9 cellular contexts compared by ENCODE assay signal in genomic region chr5:111472579-111472978, GRCh38. TPM values are rescaled to one million over a fixed set of nuclear protein-coding genes. Genes with fewer than 3 reads are reported as not detected.
A peak's percentile ranks its signal among the peaks of the same experiment; 100 is the strongest.
DNase-seq lines count a peak whose midpoint lies in the region; ATAC-seq, FAIRE-seq and TF ChIP-seq lines count a peak whose summit lies in the region.
"Had no signal": no experiment of that assay in that cellular context is flagged by ENCODE, and none has a peak within 500 bp of the region (broad histone marks: within the 10 kb centered on the region; RNA-seq: fewer than 3 reads in every experiment).

No MANE protein-coding gene starts in this region.

- H3K27ac ChIP-seq in HEK293 (ENCODE audit: extremely low read depth, low read depth, low read length): no peak overlapping the region
- no peak overlapping the region for H3K27ac ChIP-seq in naive thymus-derived CD4-positive, alpha-beta T cell (ENCODE audit: low read depth, low read length)
- no peak overlapping the region for H3K27ac ChIP-seq in kidney (ENCODE audit: low read depth in 2 of 2, low read length in 2 of 2)

- H3K4me1 ChIP-seq in HEK293 (ENCODE audit: control insufficient read depth, insufficient read depth, low read length) (no peaks in the 10 kb centered on the region), kidney (ENCODE audit: control insufficient read depth in 1 of 2, insufficient read depth in 1 of 2, low read depth in 1 of 2, low read length in 2 of 2) (no peaks in the 10 kb centered on the region)
- H3K4me1 ChIP-seq in naive thymus-derived CD4-positive, alpha-beta T cell (ENCODE audit: control insufficient read depth in 2 of 2, insufficient read depth in 2 of 2, low read length in 2 of 2): no peaks in the 10 kb centered on the region

- H3K9ac ChIP-seq in kidney (ENCODE audit: low read length in 2 of 2): no peak overlapping the region

- H3K9me3 Mint-ChIP-seq in naive thymus-derived CD4-positive, alpha-beta T cell: peaks cover 0 to 3% (median 0%) of the 10 kb centered on the region in 11 donors
- H3K9me3 Mint-ChIP-seq: brain; natural killer cell treated with Interleukin-12 subunit alpha and Interleukin-12 subunit beta and Interleukin-15 and Interleukin-18, amount 100 ng/mL, for 72 hours had no signal

- no peaks in the 10 kb centered on the region for H3K36me3 ChIP-seq in HEK293 (ENCODE audit: control insufficient read depth in 2 of 2, insufficient read depth in 1 of 2, low read length in 2 of 2)
- H3K36me3 ChIP-seq in naive thymus-derived CD4-positive, alpha-beta T cell (ENCODE audit: control insufficient read depth in 2 of 3, insufficient read depth in 3 of 3, low read length in 3 of 3): peaks cover 0 to 42% (median 6%) of the 10 kb centered on the region in 3 experiments
- no peaks in the 10 kb centered on the region for H3K36me3 ChIP-seq in kidney (ENCODE audit: control insufficient read depth in 1 of 2, insufficient read depth in 2 of 2, low read length in 2 of 2)

- peaks cover 0 to 43% (median 30%) of the 10 kb centered on the region in 5 donors for H3K36me3 Mint-ChIP-seq in naive thymus-derived CD4-positive, alpha-beta T cell
- H3K36me3 Mint-ChIP-seq: brain; natural killer cell treated with Interleukin-12 subunit alpha and Interleukin-12 subunit beta and Interleukin-15 and Interleukin-18, amount 100 ng/mL, for 72 hours had no signal

- no peaks in the 10 kb centered on the region for H3K27me3 ChIP-seq in naive thymus-derived CD4-positive, alpha-beta T cell (ENCODE audit: control insufficient read depth in 2 of 2, insufficient read depth in 2 of 2, low read length in 2 of 2)

- FAIRE-seq in kidney (lab: Jason Lieb, UNC): no peak

- peak overlapping the region in 7 of 9 donors; percentile 28 to 88 (median 39) for H3K27ac Mint-ChIP-seq in naive thymus-derived CD4-positive, alpha-beta T cell
- H3K27ac Mint-ChIP-seq: natural killer cell treated with Interleukin-12 subunit alpha and Interleukin-12 subunit beta and Interleukin-15 and Interleukin-18, amount 100 ng/mL, for 72 hours had no signal

- intact Hi-C loops in naive thymus-derived CD4-positive, alpha-beta T cell (cut with micrococcal nuclease): no loop called here
- intact Hi-C loops in kidney (cut with DNase I): no loop called here

- H3K9me3 ChIP-seq in HEK293 (ENCODE audit: control insufficient read depth, insufficient read depth, low read depth, low read length) (no peaks in the 10 kb centered on the region), kidney (ENCODE audit: control insufficient read depth in 1 of 2, low read length in 2 of 2) (no peaks in the 10 kb centered on the region)
- no peaks in the 10 kb centered on the region for H3K9me3 ChIP-seq in naive thymus-derived CD4-positive, alpha-beta T cell (ENCODE audit: control insufficient read depth in 2 of 3, low read length in 3 of 3)

- peak; percentile 68 for ATAC-seq in GM18519 (IDR thresholded peaks at IDR 0.05; ENCODE audit: low FRiP score, unreplicated experiment)
- peak; percentile 59 for ATAC-seq in naive thymus-derived CD4-positive, alpha-beta T cell
- ATAC-seq in HG02798 (IDR thresholded peaks at IDR 0.05; ENCODE audit: poor library complexity, unreplicated experiment): no peak
- ATAC-seq: natural killer cell treated with Interleukin-12 subunit alpha and Interleukin-12 subunit beta and Interleukin-15 and Interleukin-18, amount 100 ng/mL, for 72 hours had no signal

- TF ChIP-seq CTCF in HEK293 (tag by site-specific recombination; IDR thresholded peaks at IDR 0.05) (no peak), kidney (IDR thresholded peaks at IDR 0.05; ENCODE audit: borderline replicate concordance, extremely low read depth, insufficient read depth) (no peak)

- no peak overlapping the region for H3K4me3 ChIP-seq in HEK293 (ENCODE audit: low read depth, low read length)
- no peak overlapping the region for H3K4me3 ChIP-seq in naive thymus-derived CD4-positive, alpha-beta T cell (ENCODE audit: low read length)
- no peak overlapping the region for H3K4me3 ChIP-seq in kidney (ENCODE audit: low read length in 2 of 2)

- DNase-seq in NOMO-1 treated with DMSO at 0.1 percent for 48 hours (lab: John Stamatoyannopoulos, UW; ENCODE audit: unreplicated experiment): peak; percentile 69
- DNase-seq in naive thymus-derived CD4-positive, alpha-beta T cell: no peak
- DNase-seq in kidney: no peak
- no peak for DNase-seq in cerebellar cortex (ENCODE audit: low spot score)

- H3K27me3 Mint-ChIP-seq in naive thymus-derived CD4-positive, alpha-beta T cell: no peaks in the 10 kb centered on the region

- H3K4me1 Mint-ChIP-seq in naive thymus-derived CD4-positive, alpha-beta T cell: peaks cover 0 to 8% (median 5%) of the 10 kb centered on the region in 7 donors

- no peak overlapping the region for H3K4me3 Mint-ChIP-seq in naive thymus-derived CD4-positive, alpha-beta T cell
- H3K4me3 Mint-ChIP-seq: brain; natural killer cell treated with Interleukin-12 subunit alpha and Interleukin-12 subunit beta and Interleukin-15 and Interleukin-18, amount 100 ng/mL, for 72 hours had no signal

- CTCF ChIA-PET in HEK293 (lab: Yijun Ruan, JAX): no interaction called here
- CTCF ChIA-PET in naive thymus-derived CD4-positive, alpha-beta T cell (lab: Charles Lee): no interaction called here

- POLR2A ChIA-PET in HEK293 (lab: Yijun Ruan, JAX): no interaction called here
- POLR2A ChIA-PET in naive thymus-derived CD4-positive, alpha-beta T cell (lab: Charles Lee): no interaction called here

TF ChIP-seq in HEK293, 187 proteins besides CTCF, POLR2A, EP300 and RAD21:
- TF ChIP-seq ZNF23 (tag by site-specific recombination; IDR thresholded peaks at IDR 0.05; ENCODE audit: borderline replicate concordance) (no peak), EGR2 (tag by site-specific recombination; IDR thresholded peaks at IDR 0.05; ENCODE audit: low read depth) (peak; percentile 83), ZFHX2 (tag by site-specific recombination; conservative IDR thresholded peaks at IDR 0.05) (peak; percentile 62), ZNF223 (tag by site-specific recombination; IDR thresholded peaks at IDR 0.05) (no peak)
TF ChIP-seq in HEK293: peak in this region for 2.

RNA-seq across cellular contexts. Expression of gene STARD4, which starts 39.8 kb away (rescaled TPM):
- 10 to 100 TPM; 11.1 to 70.8 (median 17.1) TPM for total RNA-seq in naive thymus-derived CD4-positive, alpha-beta T cell
- 1 to 10 TPM; 3.7 to 6.5 TPM for polyA plus RNA-seq in naive thymus-derived CD4-positive, alpha-beta T cell
- 12.6 TPM for total RNA-seq in kidney
- polyA plus RNA-seq in kidney (ENCODE audit: insufficient read depth, low read depth, low replicate concordance): 10.4 TPM
